Comparison of ENCODE assay signal across 12 cellular contexts in genomic region chr13:58994778-58995177, GRCh38.
DNase-seq lines count a peak whose midpoint lies in the region; ATAC-seq, FAIRE-seq and TF ChIP-seq lines count a peak whose summit lies in the region.
"Had no signal": no experiment of that assay in that cellular context is flagged by ENCODE, and none has a peak within 500 bp of the region (broad histone marks: within the 10 kb centered on the region; RNA-seq: fewer than 3 reads in every experiment).

No MANE protein-coding gene starts in this region.

- no peaks in the 10 kb centered on the region for H3K9me2 ChIP-seq in SK-N-SH

- TF ChIP-seq CTCF in SK-N-SH (IDR thresholded peaks at IDR 0.05), result 0 out of 2 replicates have a peak, but pooled peaks have one; percentile 18
- TF ChIP-seq CTCF in GM12878 (IDR thresholded peaks at IDR 0.05 in 2 of 3, conservative IDR thresholded peaks at IDR 0.05 in 1 of 3; ENCODE audit: control insufficient read depth in 2 of 3, extremely low read depth in 1 of 3, insufficient read depth in 1 of 3, low read depth in 3 of 3, low read length in 3 of 3), result peak in 1 of 3 experiments; percentile 11; a peak in 1 of 6 replicates
- TF ChIP-seq CTCF in neural progenitor cell (IDR thresholded peaks at IDR 0.05), result peak; percentile 32

- no peak overlapping the region for H3K4me3 ChIP-seq in SK-N-SH (ENCODE audit: low read depth in 2 of 2, low read length in 1 of 2)
- no peak overlapping the region for H3K4me3 ChIP-seq in GM12878
- H3K4me3 ChIP-seq in neural progenitor cell, result no peak overlapping the region
- H3K4me3 ChIP-seq: mucosa of descending colon had no signal

- H3K27me3 ChIP-seq in SK-N-SH (ENCODE audit: insufficient read depth) (no peaks in the 10 kb centered on the region), GM12878 (replicated peaks in 1 of 2; ENCODE audit: control insufficient read depth in 2 of 2, insufficient read depth in 2 of 2, low read length in 1 of 2) (no peaks in the 10 kb centered on the region), neural progenitor cell (no peaks in the 10 kb centered on the region)

- intact Hi-C loops in GM12878 (cut with micrococcal nuclease; ENCODE audit: unreplicated experiment), result no loop called here

- SMC1A ChIA-PET in GM12878 (lab: Charles Lee; ENCODE audit: uncharacterized antibody, unreplicated experiment), result no interaction called here

- FAIRE-seq in GM12878 (lab: Jason Lieb, UNC), result no peak

- H3K27ac Mint-ChIP-seq in neural progenitor cell, result no peak overlapping the region
- H3K27ac Mint-ChIP-seq: effector memory CD8-positive, alpha-beta T cell had no signal

- peak; percentile 45 for TF ChIP-seq RAD21 in SK-N-SH (IDR thresholded peaks at IDR 0.05; ENCODE audit: low read length)
- TF ChIP-seq RAD21 in GM12878 (IDR thresholded peaks at IDR 0.05; ENCODE audit: insufficient read depth, low read depth, low read length), result peak; percentile 36; the same call in 1 of the 2 replicates

- H4K20me1 ChIP-seq in SK-N-SH (ENCODE audit: insufficient read depth), result no peaks in the 10 kb centered on the region
- H4K20me1 ChIP-seq in GM12878 (ENCODE audit: control insufficient read depth, insufficient read depth), result no peaks in the 10 kb centered on the region
- no peaks in the 10 kb centered on the region for H4K20me1 ChIP-seq in neural progenitor cell (ENCODE audit: low read depth)

- H3K4me2 ChIP-seq in SK-N-SH, result no peak overlapping the region
- no peak overlapping the region for H3K4me2 ChIP-seq in GM12878 (ENCODE audit: control insufficient read depth, insufficient read depth)
- no peak overlapping the region for H3K4me2 ChIP-seq in neural progenitor cell

- TF ChIP-seq POLR2A in GM12878 (IDR thresholded peaks at IDR 0.05; ENCODE audit: low read depth, low read length), result no peak

- CTCF ChIA-PET in SK-N-SH (lab: Yijun Ruan, JAX), result no interaction called here
- CTCF ChIA-PET in GM12878 (lab: Yijun Ruan, JAX), result no interaction called here

- H3K36me3 ChIP-seq in SK-N-SH (replicated peaks in 1 of 2; ENCODE audit: control insufficient read depth in 1 of 2, insufficient read depth in 2 of 2, low read length in 1 of 2) (no peaks in the 10 kb centered on the region), GM12878 (ENCODE audit: control insufficient read depth in 2 of 2, insufficient read depth in 2 of 2, low read length in 1 of 2) (no peaks in the 10 kb centered on the region), neural progenitor cell (no peaks in the 10 kb centered on the region)

- no peaks in the 10 kb centered on the region for H3K9me3 Mint-ChIP-seq in neural progenitor cell
- H3K9me3 Mint-ChIP-seq: effector memory CD8-positive, alpha-beta T cell had no signal

- in situ Hi-C loops in GM12878 (cut with MboI), result no loop called here

- H3K9me3 ChIP-seq in SK-N-SH (no peaks in the 10 kb centered on the region), GM12878 (replicated peaks; ENCODE audit: control insufficient read depth, insufficient read depth, low read length) (no peaks in the 10 kb centered on the region; the same call in 2 of the 3 replicates), neural progenitor cell (ENCODE audit: low read depth) (no peaks in the 10 kb centered on the region)

- DNase-seq in SK-N-SH (no peak), NAMALWA (ENCODE audit: low spot score) (peak; percentile 19), GM12878 (ENCODE audit: low read depth, low spot score) (no peak), neural progenitor cell (ENCODE audit: low spot score) (no peak)
- DNase-seq in stimulated activated CD4-positive, alpha-beta T cell treated with anti-CD3 and anti-CD28 coated beads, Interleukin-4, amount 100 ng/mL, for 1 hour, result no peak
- DNase-seq: effector memory CD8-positive, alpha-beta T cell; islet precursor cell; mucosa of descending colon; NCI-H146 had no signal

- H3K4me3 Mint-ChIP-seq in neural progenitor cell, result no peak overlapping the region
- H3K4me3 Mint-ChIP-seq: effector memory CD8-positive, alpha-beta T cell had no signal

- ATAC-seq in SK-N-SH treated with all-trans-retinoic acid at 6 μM for 48 hours (no peak), GM12878 (peak; percentile 43; the same call in 1 of the 3 replicates), HG03460 (IDR thresholded peaks at IDR 0.05; ENCODE audit: unreplicated experiment) (no peak), GM18858 (IDR thresholded peaks at IDR 0.05; ENCODE audit: unreplicated experiment) (no peak)
- ATAC-seq: effector memory CD8-positive, alpha-beta T cell; mucosa of descending colon had no signal

- TF ChIP-seq EP300 in SK-N-SH (IDR thresholded peaks at IDR 0.05; ENCODE audit: borderline replicate concordance in 1 of 2, low read depth in 1 of 2, low read length in 1 of 2) (no peak), GM12878 (IDR thresholded peaks at IDR 0.05; ENCODE audit: borderline replicate concordance in 1 of 2, control insufficient read depth in 1 of 2, low read depth in 2 of 2, low read length in 2 of 2) (no peak)

- H3K9ac ChIP-seq in SK-N-SH (no peak overlapping the region), GM12878 (ENCODE audit: control insufficient read depth, insufficient read depth, low read length) (no peak overlapping the region), neural progenitor cell (no peak overlapping the region)

- H3F3A ChIP-seq in SK-N-SH (replicated peaks; ENCODE audit: insufficient read depth) (no peaks in the 10 kb centered on the region), neural progenitor cell (ENCODE audit: low read depth) (no peaks in the 10 kb centered on the region)

- RAD21 ChIA-PET in GM12878 (lab: Charles Lee; ENCODE audit: unreplicated experiment), result no interaction called here

- H3K36me3 Mint-ChIP-seq in neural progenitor cell, result no peaks in the 10 kb centered on the region

- POLR2A ChIA-PET in SK-N-SH (lab: Yijun Ruan, JAX) (no interaction called here), GM12878 (lab: Charles Lee) (no interaction called here)

- no peaks in the 10 kb centered on the region; a peak in 1 of 4 replicates for H3K4me1 ChIP-seq in SK-N-SH (ENCODE audit: control insufficient read depth in 1 of 2, insufficient read depth in 2 of 2, low read depth in 1 of 2, low read length in 1 of 2)
- H3K4me1 ChIP-seq in GM12878 (ENCODE audit: control insufficient read depth, insufficient read depth, low read length), result no peaks in the 10 kb centered on the region
- no peaks in the 10 kb centered on the region for H3K4me1 ChIP-seq in neural progenitor cell

- H3K4me1 Mint-ChIP-seq in neural progenitor cell, result peaks cover 5% of the 10 kb centered on the region

- no TSS peak for BruUV-seq in GM12878 (replicated peaks; lab: Mats Ljungman, UMichigan)

- no peak overlapping the region for H3K27ac ChIP-seq in SK-N-SH (ENCODE audit: low read depth in 2 of 2, low read length in 1 of 2)
- no peak overlapping the region for H3K27ac ChIP-seq in GM12878 (ENCODE audit: control insufficient read depth, insufficient read depth)
- H3K27ac ChIP-seq in neural progenitor cell, result no peak overlapping the region

- no peak overlapping the region for H2AFZ ChIP-seq in SK-N-SH (ENCODE audit: low read depth)
- no peak overlapping the region for H2AFZ ChIP-seq in GM12878 (ENCODE audit: control insufficient read depth, low read depth, low read length)
- no peak overlapping the region for H2AFZ ChIP-seq in neural progenitor cell (replicated peaks)

- H3K79me2 ChIP-seq in SK-N-SH (ENCODE audit: insufficient read depth) (no peaks in the 10 kb centered on the region), GM12878 (ENCODE audit: control insufficient read depth, insufficient read depth, low read length) (no peaks in the 10 kb centered on the region), neural progenitor cell (ENCODE audit: low read depth) (no peaks in the 10 kb centered on the region)

- no peaks in the 10 kb centered on the region for H3K27me3 Mint-ChIP-seq in neural progenitor cell (ENCODE audit: insufficient read depth, low read depth)
- H3K27me3 Mint-ChIP-seq: effector memory CD8-positive, alpha-beta T cell had no signal

TF ChIP-seq in SK-N-SH, 30 proteins besides CTCF, POLR2A, EP300 and RAD21:
- TF ChIP-seq USF1 (IDR thresholded peaks at IDR 0.05; ENCODE audit: borderline replicate concordance, low read depth), result no peak

TF ChIP-seq in SK-N-SH treated with all-trans-retinoic acid at 6 μM for 48 hours, 23 proteins besides CTCF, POLR2A, EP300 and RAD21 (continues in another document):
- TF ChIP-seq ZFP3 (CRISPR knock-in tag; IDR thresholded peaks at IDR 0.05) (no peak), OSR1 (CRISPR knock-in tag; IDR thresholded peaks at IDR 0.05) (no peak), ZNF70 (CRISPR knock-in tag; IDR thresholded peaks at IDR 0.05) (no peak), ZFP30 (CRISPR knock-in tag; IDR thresholded peaks at IDR 0.05) (no peak), PPARA (CRISPR knock-in tag; IDR thresholded peaks at IDR 0.05; ENCODE audit: borderline replicate concordance) (no peak)
- TF ChIP-seq, protein P1, sequence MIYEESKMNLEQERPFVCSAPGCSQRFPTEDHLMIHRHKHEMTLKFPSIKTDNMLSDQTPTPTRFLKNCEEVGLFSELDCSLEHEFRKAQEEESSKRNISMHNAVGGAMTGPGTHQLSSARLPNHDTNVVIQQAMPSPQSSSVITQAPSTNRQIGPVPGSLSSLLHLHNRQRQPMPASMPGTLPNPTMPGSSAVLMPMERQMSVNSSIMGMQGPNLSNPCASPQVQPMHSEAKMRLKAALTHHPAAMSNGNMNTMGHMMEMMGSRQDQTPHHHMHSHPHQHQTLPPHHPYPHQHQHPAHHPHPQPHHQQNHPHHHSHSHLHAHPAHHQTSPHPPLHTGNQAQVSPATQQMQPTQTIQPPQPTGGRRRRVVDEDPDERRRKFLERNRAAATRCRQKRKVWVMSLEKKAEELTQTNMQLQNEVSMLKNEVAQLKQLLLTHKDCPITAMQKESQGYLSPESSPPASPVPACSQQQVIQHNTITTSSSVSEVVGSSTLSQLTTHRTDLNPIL (CRISPR knock-in tag; IDR thresholded peaks at IDR 0.05; ENCODE audit: low read depth), result no peak

Comparison
In these comparisons a context has a peak if more than half of its experiments do, and no peak if none do; other contexts are left out.
1. Of the 26 proteins assayed by ChIP-seq in both GM12878 and SK-N-SH: peak only in GM12878: SMC3; only in SK-N-SH: none; in both: RAD21; in neither: 23; mixed calls (peak in some experiments, not most) for 1.